15 cellular contexts compared by ENCODE assay signal in genomic region chr20:38132156-38132909, GRCh38. TPM values are rescaled to one million over a fixed set of nuclear protein-coding genes. Genes with fewer than 3 reads are reported as not detected.
A peak's percentile ranks its signal among the peaks of the same experiment; 100 is the strongest.
DNase-seq lines count a peak whose midpoint lies in the region; ATAC-seq and TF ChIP-seq lines count a peak whose summit lies in the region.
"Had no signal": no experiment of that assay in that cellular context is flagged by ENCODE, and none has a peak within 500 bp of the region (broad histone marks: within the 10 kb centered on the region; RNA-seq: fewer than 3 reads in every experiment).

No MANE protein-coding gene starts in this region.

- H3K27me3 ChIP-seq in Caco-2 (replicated peaks; ENCODE audit: control insufficient read depth, insufficient read depth, low read length) (no peaks in the 10 kb centered on the region), PC-9 (ENCODE audit: insufficient read depth, low read depth) (no peaks in the 10 kb centered on the region), trophoblast cell (ENCODE audit: insufficient read depth, low read length) (no peaks in the 10 kb centered on the region)

- H4K20me1 ChIP-seq in PC-9 (ENCODE audit: insufficient read depth) = no peaks in the 10 kb centered on the region

- H2AFZ ChIP-seq in PC-9 (no peak overlapping the region), trophoblast cell (ENCODE audit: insufficient read depth, low read length, poor library complexity) (no peak overlapping the region)

- H3K4me3 ChIP-seq in Caco-2 (ENCODE audit: low read depth, low read length) = no peak overlapping the region
- H3K4me3 ChIP-seq in PC-9 = no peak overlapping the region
- H3K4me3 ChIP-seq in trophoblast cell (ENCODE audit: low read depth, low read length) = no peak overlapping the region

- peak overlapping the region; percentile 46 for H3K27ac Mint-ChIP-seq in Caco-2 (ENCODE audit: unreplicated experiment)
- H3K27ac Mint-ChIP-seq: IgD-negative memory B cell had no signal

- H2BK5ac ChIP-seq in trophoblast cell (ENCODE audit: low read depth, low read length, poor library complexity) = no peak overlapping the region

- H4K8ac ChIP-seq in trophoblast cell (ENCODE audit: low read depth, low read length) = no peak overlapping the region

- peak overlapping the region; percentile 41 for H3K18ac ChIP-seq in trophoblast cell (ENCODE audit: low read length)

- H3K14ac ChIP-seq in trophoblast cell (ENCODE audit: low read length) = peak overlapping the region; percentile 27

- peak overlapping the region; percentile 37 for H2BK12ac ChIP-seq in trophoblast cell (ENCODE audit: low read length)

- H3K79me1 ChIP-seq in trophoblast cell (ENCODE audit: low read length) = peaks cover 29% of the 10 kb centered on the region

- H3K4ac ChIP-seq in trophoblast cell (ENCODE audit: low read depth, low read length) = peak overlapping the region; percentile 8

- H3K36me3 ChIP-seq in Caco-2 (ENCODE audit: control insufficient read depth, insufficient read depth, low read length) (no peaks in the 10 kb centered on the region; the same call in 1 of the 2 replicates), PC-9 (ENCODE audit: low read depth) (peaks cover 59% of the 10 kb centered on the region), trophoblast cell (ENCODE audit: control insufficient read depth in 1 of 2, insufficient read depth in 2 of 2, low read length in 2 of 2) (peaks cover 54 to 63% of the 10 kb centered on the region in 2 experiments)

- intact Hi-C loops in Caco-2 (cut with micrococcal nuclease; ENCODE audit: unreplicated experiment) = no loop called here
- intact Hi-C loops in PC-9 (cut with micrococcal nuclease; ENCODE audit: unreplicated experiment) = no loop called here

- WGBS in trophoblast cell (ENCODE audit: extremely low coverage, insufficient coverage, insufficient read length) = no CpG with 5 or more reads among the region's 26 CpGs

- peak overlapping the region; percentile 25 for H4K91ac ChIP-seq in trophoblast cell (ENCODE audit: low read depth, low read length)

- no peak overlapping the region for H3K23ac ChIP-seq in trophoblast cell (ENCODE audit: low read length)

- TF ChIP-seq CTCF in Caco-2 (IDR thresholded peaks at IDR 0.05; ENCODE audit: insufficient read depth in 1 of 2, low read depth in 1 of 2, low read length in 1 of 2, severe bottlenecking in 1 of 2, unreplicated experiment in 1 of 2) (no peak), PC-9 (conservative IDR thresholded peaks at IDR 0.05) (no peak)

- H3K4me3 Mint-ChIP-seq in Caco-2 (ENCODE audit: unreplicated experiment) = no peak overlapping the region
- H3K4me3 Mint-ChIP-seq: H9, IgD-negative memory B cell had no signal

- peaks cover 96% of the 10 kb centered on the region for H3F3A ChIP-seq in PC-9 (ENCODE audit: insufficient read depth, low read depth)

- H4K12ac ChIP-seq in trophoblast cell (ENCODE audit: low read depth, low read length) = no peak overlapping the region

- CTCF ChIA-PET in Caco-2 (lab: Charles Lee) (interaction anchor here (1.0 to 1.6 kb wide), 4 partner anchors 21 to 89 kb away, joined by 4 to 7 read pairs (median 5); no protein-coding TSS in a partner anchor), PC-9 (lab: Charles Lee) (no interaction called here)

- H3K79me2 ChIP-seq in PC-9 (ENCODE audit: low read depth) (peaks cover 11% of the 10 kb centered on the region; the same call in 1 of the 2 replicates), trophoblast cell (ENCODE audit: control insufficient read depth, insufficient read depth, low read length, poor library complexity) (no peaks in the 10 kb centered on the region)

- peaks cover 46% of the 10 kb centered on the region for H3K4me1 Mint-ChIP-seq in Caco-2 (ENCODE audit: low read depth, unreplicated experiment)
- H3K4me1 Mint-ChIP-seq: IgD-negative memory B cell had no signal

- no peaks in the 10 kb centered on the region for H3K9me3 Mint-ChIP-seq in Caco-2 (ENCODE audit: unreplicated experiment)
- H3K9me3 Mint-ChIP-seq: H9, IgD-negative memory B cell had no signal

- H3K36me3 Mint-ChIP-seq in Caco-2 (ENCODE audit: insufficient read depth, unreplicated experiment) = peaks cover 8% of the 10 kb centered on the region

- H2AK5ac ChIP-seq in trophoblast cell (ENCODE audit: low read length) = peak overlapping the region; percentile 25

- POLR2A ChIA-PET in Caco-2 (lab: Charles Lee) (no interaction called here), PC-9 (lab: Charles Lee; ENCODE audit: unreplicated experiment) (no interaction called here)

- peak overlapping the region; percentile 57; the same call in 1 of the 2 replicates for H3K4me2 ChIP-seq in PC-9
- H3K4me2 ChIP-seq in trophoblast cell (ENCODE audit: low read length) = no peak overlapping the region

- DNase-seq in Caco-2 (peak in 1 of 2 experiments; percentile 39), PC-9 (peak in 1 of 2 experiments; percentile 34), islet precursor cell (peak; percentile 47), trophoblast cell (no peak), NCI-H2107 (lab: John Stamatoyannopoulos, UW) (no peak), C1 segment of cervical spinal cord (lab: John Stamatoyannopoulos, UW) (no peak)
- DNase-seq: H9, NCI-H187 treated with DMSO at 0.1 percent for 48 hours, NCI-H2171, NCI-H446 treated with DMSO at 0.1 percent for 48 hours, OCI-M1 had no signal

- H3K9ac ChIP-seq in trophoblast cell (ENCODE audit: low read length) = no peak overlapping the region

- BruUV-seq in Caco-2 (replicated peaks; lab: Mats Ljungman, UMichigan) (no TSS peak), PC-9 (replicated peaks; lab: Mats Ljungman, UMichigan) (no TSS peak)

- H3K9me3 ChIP-seq in Caco-2 (no peaks in the 10 kb centered on the region), PC-9 (ENCODE audit: insufficient read depth, low read depth) (no peaks in the 10 kb centered on the region), trophoblast cell (ENCODE audit: insufficient read depth, low read depth, low read length) (peaks cover 2% of the 10 kb centered on the region)

- no peaks in the 10 kb centered on the region for H3K27me3 Mint-ChIP-seq in Caco-2 (ENCODE audit: insufficient read depth, unreplicated experiment)

- H3K27ac ChIP-seq in PC-9 = peak overlapping the region; percentile 92
- H3K27ac ChIP-seq in trophoblast cell (ENCODE audit: low read depth, low read length) = no peak overlapping the region
- H3K27ac ChIP-seq: RWPE1 had no signal

- no peaks in the 10 kb centered on the region for H3K9me2 ChIP-seq in PC-9 (ENCODE audit: insufficient read depth)

- H3K4me1 ChIP-seq in Caco-2 = peaks cover 43% of the 10 kb centered on the region
- H3K4me1 ChIP-seq in PC-9 (replicated peaks; ENCODE audit: insufficient read depth) = peaks cover 88% of the 10 kb centered on the region
- peaks cover 38 to 40% of the 10 kb centered on the region in 2 experiments for H3K4me1 ChIP-seq in trophoblast cell (ENCODE audit: control insufficient read depth in 1 of 2, insufficient read depth in 2 of 2, low read length in 2 of 2)

- ATAC-seq in activated CD4-positive, CD25-positive, alpha-beta regulatory T cell treated with anti-CD3 and anti-CD28 coated beads, Interleukin-2, amount 50 U/mL, for 24 hours = no peak
- no peak for ATAC-seq in HG02571 (IDR thresholded peaks at IDR 0.05; ENCODE audit: unreplicated experiment)

- H2BK120ac ChIP-seq in trophoblast cell (ENCODE audit: insufficient read depth, low read length, poor library complexity) = no peak overlapping the region

RNA-seq across cellular contexts. Expression of gene TGM2, which starts 32.7 kb away (rescaled TPM):
- 138 and 162 TPM in 2 replicates for total RNA-seq in Caco-2 (2022)
- 286 and 333 TPM in 2 replicates for total RNA-seq in PC-9 (2021)
- 330 and 332 TPM in 2 replicates for polyA plus RNA-seq in trophoblast cell (2013)
